In the genomic region with DNA sequence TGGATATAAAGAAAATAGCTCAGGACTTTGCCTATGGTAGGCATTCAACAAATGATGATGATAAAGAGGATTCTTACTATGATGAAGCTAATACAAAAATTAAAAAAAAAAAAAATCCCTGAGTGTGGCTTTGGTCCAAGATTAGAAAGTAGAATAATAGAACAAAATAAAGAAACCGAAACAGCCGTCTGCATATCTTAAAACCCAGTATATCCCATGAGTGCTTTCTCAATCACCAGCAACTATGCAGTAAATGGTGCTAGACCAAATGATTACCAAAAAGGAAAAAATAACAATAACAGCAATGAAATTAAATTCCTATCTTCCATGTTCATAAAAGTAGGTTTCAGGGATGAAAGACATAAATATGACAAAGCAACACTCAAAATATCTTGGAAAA, we compare ENCODE assay signal across 8 cellular contexts. TPM values are rescaled to one million over a fixed set of nuclear protein-coding genes. Genes with fewer than 3 reads are reported as not detected.
"Had no signal": no experiment of that assay in that cellular context is flagged by ENCODE, and none has a peak within 500 bp of the region (broad histone marks: within the 10 kb centered on the region; RNA-seq: fewer than 3 reads in every experiment).

No MANE protein-coding gene starts in this region.

- H3K4me3 ChIP-seq: K562 had no signal

- H3K9ac ChIP-seq: KMS-11 had no signal

- DNase-seq: IMR-90, KBM-7, KG1 had no signal

- ATAC-seq: HepG2, K562 had no signal

- H3K4me2 ChIP-seq: KMS-11 had no signal

- H3K27ac ChIP-seq: HL-60, KMS-11 had no signal

RNA-seq across cellular contexts. Expression of a gene that starts 59.3 kb away (rescaled TPM):
- total RNA-seq: HepG2, HT-29, K562 had no signal
